ENCODE assay signal across 12 cellular contexts in the genomic region with DNA sequence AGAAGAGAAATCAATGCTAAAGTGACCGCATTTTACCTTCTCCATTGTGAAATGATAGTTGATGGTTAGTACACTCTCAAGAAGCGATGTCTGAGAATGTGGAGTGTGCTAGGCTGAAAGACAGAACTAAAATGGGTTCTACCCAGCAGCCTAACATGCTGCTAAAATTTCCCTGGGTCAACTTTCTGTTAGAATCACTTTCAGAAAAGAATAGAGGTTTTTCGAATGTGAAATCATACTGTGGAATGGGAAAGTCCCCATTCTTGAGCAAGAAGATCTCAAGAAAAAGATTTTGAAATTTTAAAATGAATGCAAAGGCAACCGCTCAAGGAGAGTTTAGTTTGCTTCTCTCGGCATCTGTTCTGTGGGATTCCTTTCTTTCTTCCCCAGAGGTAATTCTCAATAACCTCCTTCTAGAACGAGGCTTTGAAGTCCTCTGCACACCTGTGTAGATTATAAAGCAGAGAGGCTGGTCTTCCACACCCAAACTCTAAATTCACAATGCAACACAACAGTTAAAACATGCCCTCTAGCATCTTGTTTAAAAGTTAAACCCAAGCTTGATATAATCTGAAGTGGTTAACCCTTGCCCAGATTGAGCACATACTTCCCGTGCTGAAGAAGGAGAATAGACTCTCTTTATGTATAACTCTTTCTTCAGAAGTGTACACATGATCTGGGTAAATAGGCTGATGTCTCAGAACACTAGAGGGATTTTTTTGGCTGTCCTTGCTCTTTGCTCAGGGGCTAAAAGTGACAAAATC.
A peak's percentile ranks its signal among the peaks of the same experiment; 100 is the strongest.
DNase-seq lines count a peak whose midpoint lies in the region; ATAC-seq and TF ChIP-seq lines count a peak whose summit lies in the region.
"Had no signal": no experiment of that assay in that cellular context is flagged by ENCODE, and none has a peak within 500 bp of the region (broad histone marks: within the 10 kb centered on the region; RNA-seq: fewer than 3 reads in every experiment).

No MANE protein-coding gene starts in this region.

- ATAC-seq in GM18520 (IDR thresholded peaks at IDR 0.05; ENCODE audit: unreplicated experiment) (peak; percentile 81), GM21381 (IDR thresholded peaks at IDR 0.05; ENCODE audit: unreplicated experiment) (peak; percentile 54), HG03159 (IDR thresholded peaks at IDR 0.05; ENCODE audit: unreplicated experiment) (peak; percentile 54), left lung (peak; percentile 27), Right ventricle myocardium superior (ENCODE audit: poor library complexity) (no peak)

- H3K27ac ChIP-seq in left lung: no peak overlapping the region

- H3K4me1 ChIP-seq in left lung: no peaks in the 10 kb centered on the region

- no peak overlapping the region for H3K4me3 ChIP-seq in left lung

- no peaks in the 10 kb centered on the region for H3K27me3 ChIP-seq in left lung

- no peaks in the 10 kb centered on the region for H3K9me3 ChIP-seq in left lung

- DNase-seq in left lung (no peak), retina (no peak), Right ventricle myocardium superior (no peak), NCI-H187 (lab: John Stamatoyannopoulos, UW) (no peak)
- DNase-seq in effector CD8-positive, alpha-beta T cell (lab: John Stamatoyannopoulos, UW): no peak
- DNase-seq: HFFc6, hypothalamus, NCI-H146, SIG-M5 had no signal

- intact Hi-C loops in left lung (cut with DNase I): no loop called here
- intact Hi-C loops in Right ventricle myocardium superior (cut with DNase I): no loop called here

- TF ChIP-seq CTCF in left lung (IDR thresholded peaks at IDR 0.05): no peak

- H3K36me3 ChIP-seq in left lung: no peaks in the 10 kb centered on the region
